In the genomic region with DNA sequence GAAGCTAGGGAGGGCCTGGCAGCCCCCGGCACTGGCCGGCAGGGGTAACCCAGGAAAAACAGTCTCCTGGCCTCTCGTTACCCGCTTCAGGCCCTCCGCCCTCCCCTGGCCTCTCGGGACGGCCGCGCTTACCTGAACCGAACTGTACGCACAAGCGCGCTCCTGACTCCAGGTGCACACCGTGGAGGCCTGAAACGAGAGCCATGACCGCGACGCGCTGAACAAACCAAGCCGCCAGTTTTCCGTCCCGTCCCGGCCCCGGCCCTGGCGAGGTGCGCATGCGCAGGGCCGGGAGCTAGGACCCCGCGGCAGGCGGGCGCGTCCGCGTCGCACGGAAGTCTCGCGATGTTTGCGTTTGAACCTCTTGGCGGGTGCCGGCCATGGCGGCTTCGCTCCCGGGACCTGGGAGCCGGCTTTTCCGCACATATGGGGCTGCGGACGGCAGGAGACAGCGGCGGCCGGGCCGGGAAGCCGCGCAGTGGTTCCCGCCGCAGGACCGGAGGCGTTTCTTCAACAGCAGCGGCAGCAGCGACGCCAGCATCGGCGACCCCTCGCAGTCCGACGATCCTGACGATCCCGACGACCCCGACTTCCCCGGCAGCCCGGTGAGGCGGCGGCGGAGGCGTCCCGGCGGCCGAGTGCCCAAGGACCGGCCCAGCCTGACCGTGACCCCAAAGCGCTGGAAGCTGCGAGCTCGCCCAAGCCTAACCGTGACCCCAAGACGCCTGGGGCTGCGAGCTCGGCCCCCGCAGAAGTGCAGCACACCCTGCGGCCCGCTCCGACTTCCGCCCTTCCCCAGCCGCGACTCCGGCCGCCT, we compare ENCODE assay signal across 1 cellular context.
TF ChIP-seq lines count a peak whose summit lies in the region.

A gene (plus strand): TSS at position 348 of the 817 bp plus-strand sequence. CDS start 33 bp downstream, at position 381.

TF ChIP-seq in K562, 482 proteins besides CTCF, POLR2A, EP300 and RAD21 (continued from another document and continues in another):
- TF ChIP-seq, protein P1, sequence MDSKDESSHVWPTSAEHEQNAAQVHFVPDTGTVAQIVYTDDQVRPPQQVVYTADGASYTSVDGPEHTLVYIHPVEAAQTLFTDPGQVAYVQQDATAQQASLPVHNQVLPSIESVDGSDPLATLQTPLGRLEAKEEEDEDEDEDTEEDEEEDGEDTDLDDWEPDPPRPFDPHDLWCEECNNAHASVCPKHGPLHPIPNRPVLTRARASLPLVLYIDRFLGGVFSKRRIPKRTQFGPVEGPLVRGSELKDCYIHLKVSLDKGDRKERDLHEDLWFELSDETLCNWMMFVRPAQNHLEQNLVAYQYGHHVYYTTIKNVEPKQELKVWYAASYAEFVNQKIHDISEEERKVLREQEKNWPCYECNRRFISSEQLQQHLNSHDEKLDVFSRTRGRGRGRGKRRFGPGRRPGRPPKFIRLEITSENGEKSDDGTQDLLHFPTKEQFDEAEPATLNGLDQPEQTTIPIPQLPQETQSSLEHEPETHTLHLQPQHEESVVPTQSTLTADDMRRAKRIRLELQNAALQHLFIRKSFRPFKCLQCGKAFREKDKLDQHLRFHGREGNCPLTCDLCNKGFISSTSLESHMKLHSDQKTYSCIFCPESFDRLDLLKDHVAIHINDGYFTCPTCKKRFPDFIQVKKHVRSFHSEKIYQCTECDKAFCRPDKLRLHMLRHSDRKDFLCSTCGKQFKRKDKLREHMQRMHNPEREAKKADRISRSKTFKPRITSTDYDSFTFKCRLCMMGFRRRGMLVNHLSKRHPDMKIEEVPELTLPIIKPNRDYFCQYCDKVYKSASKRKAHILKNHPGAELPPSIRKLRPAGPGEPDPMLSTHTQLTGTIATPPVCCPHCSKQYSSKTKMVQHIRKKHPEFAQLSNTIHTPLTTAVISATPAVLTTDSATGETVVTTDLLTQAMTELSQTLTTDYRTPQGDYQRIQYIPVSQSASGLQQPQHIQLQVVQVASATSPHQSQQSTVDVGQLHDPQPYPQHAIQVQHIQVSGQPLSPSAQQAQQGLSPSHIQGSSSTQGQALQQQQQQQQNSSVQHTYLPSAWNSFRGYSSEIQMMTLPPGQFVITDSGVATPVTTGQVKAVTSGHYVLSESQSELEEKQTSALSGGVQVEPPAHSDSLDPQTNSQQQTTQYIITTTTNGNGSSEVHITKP (IDR thresholded peaks at IDR 0.05; ENCODE audit: partially characterized antibody), result no peak
- TF ChIP-seq SIRT6 (IDR thresholded peaks at IDR 0.05; ENCODE audit: low read depth, low read length) (no peak), ZZZ3 (IDR thresholded peaks at IDR 0.05) (no peak), CSDE1 (IDR thresholded peaks at IDR 0.05) (no peak), NFIC (IDR thresholded peaks at IDR 0.05) (peak; percentile 22; the same call in 1 of the 2 replicates), SAP30 (IDR thresholded peaks at IDR 0.05; ENCODE audit: borderline replicate concordance, insufficient read depth, low read depth, low read length, poor library complexity, severe bottlenecking) (peak; percentile 87), TAF9B (IDR thresholded peaks at IDR 0.05; ENCODE audit: partially characterized antibody) (peak; percentile 69), ZNF224 (CRISPR knock-in tag; IDR thresholded peaks at IDR 0.05) (no peak), ZNF76 (CRISPR knock-in tag; IDR thresholded peaks at IDR 0.05; ENCODE audit: borderline replicate concordance) (no peak), CBX3 (IDR thresholded peaks at IDR 0.05; ENCODE audit: borderline replicate concordance in 1 of 2, low read length in 2 of 2) (no peak), CHD1 (IDR thresholded peaks at IDR 0.05; ENCODE audit: low read length) (no peak), ATF1 (CRISPR knock-in tag; IDR thresholded peaks at IDR 0.05) (0 out of 2 replicates have a peak, but pooled peaks have one; percentile 35), ATF1 (tag; IDR thresholded peaks at IDR 0.05) (peak; percentile 72), CCNT2 (IDR thresholded peaks at IDR 0.05; ENCODE audit: borderline replicate concordance, extremely low read depth, insufficient read length, low read depth, low read length) (peak; percentile 0), HLTF (IDR thresholded peaks at IDR 0.05) (no peak), MEIS2 (IDR thresholded peaks at IDR 0.05; ENCODE audit: partially characterized antibody) (peak; percentile 86), TAF1 (IDR thresholded peaks at IDR 0.05; ENCODE audit: control insufficient read depth, extremely low read depth, insufficient read depth, low read length, severe bottlenecking) (peak; percentile 78), ZC3H4 (CRISPR knock-in tag; IDR thresholded peaks at IDR 0.05; ENCODE audit: borderline replicate concordance) (0 out of 2 replicates have a peak, but pooled peaks have one; percentile 68), ARID1B (IDR thresholded peaks at IDR 0.05) (no peak), HMGN3 (IDR thresholded peaks at IDR 0.05; ENCODE audit: borderline replicate concordance, extremely low read depth, insufficient read length, low read depth, low read length) (peak; percentile 65), TAF15 (IDR thresholded peaks at IDR 0.05; ENCODE audit: low read depth, low read length) (no peak), ZNF695 (CRISPR knock-in tag; IDR thresholded peaks at IDR 0.05) (no peak)
- TF ChIP-seq, protein P2, sequence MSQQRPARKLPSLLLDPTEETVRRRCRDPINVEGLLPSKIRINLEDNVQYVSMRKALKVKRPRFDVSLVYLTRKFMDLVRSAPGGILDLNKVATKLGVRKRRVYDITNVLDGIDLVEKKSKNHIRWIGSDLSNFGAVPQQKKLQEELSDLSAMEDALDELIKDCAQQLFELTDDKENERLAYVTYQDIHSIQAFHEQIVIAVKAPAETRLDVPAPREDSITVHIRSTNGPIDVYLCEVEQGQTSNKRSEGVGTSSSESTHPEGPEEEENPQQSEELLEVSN (IDR thresholded peaks at IDR 0.05; ENCODE audit: borderline replicate concordance in 1 of 2, extremely low read depth in 1 of 2, insufficient read depth in 1 of 2, insufficient read length in 1 of 2, low read depth in 1 of 2, low read length in 1 of 2, poor library complexity in 1 of 2, severe bottlenecking in 1 of 2), result peak; percentile 66 to 67
- TF ChIP-seq, protein P3, sequence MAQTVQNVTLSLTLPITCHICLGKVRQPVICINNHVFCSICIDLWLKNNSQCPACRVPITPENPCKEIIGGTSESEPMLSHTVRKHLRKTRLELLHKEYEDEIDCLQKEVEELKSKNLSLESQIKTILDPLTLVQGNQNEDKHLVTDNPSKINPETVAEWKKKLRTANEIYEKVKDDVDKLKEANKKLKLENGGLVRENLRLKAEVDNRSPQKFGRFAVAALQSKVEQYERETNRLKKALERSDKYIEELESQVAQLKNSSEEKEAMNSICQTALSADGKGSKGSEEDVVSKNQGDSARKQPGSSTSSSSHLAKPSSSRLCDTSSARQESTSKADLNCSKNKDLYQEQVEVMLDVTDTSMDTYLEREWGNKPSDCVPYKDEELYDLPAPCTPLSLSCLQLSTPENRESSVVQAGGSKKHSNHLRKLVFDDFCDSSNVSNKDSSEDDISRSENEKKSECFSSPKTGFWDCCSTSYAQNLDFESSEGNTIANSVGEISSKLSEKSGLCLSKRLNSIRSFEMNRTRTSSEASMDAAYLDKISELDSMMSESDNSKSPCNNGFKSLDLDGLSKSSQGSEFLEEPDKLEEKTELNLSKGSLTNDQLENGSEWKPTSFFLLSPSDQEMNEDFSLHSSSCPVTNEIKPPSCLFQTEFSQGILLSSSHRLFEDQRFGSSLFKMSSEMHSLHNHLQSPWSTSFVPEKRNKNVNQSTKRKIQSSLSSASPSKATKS (CRISPR knock-in tag; IDR thresholded peaks at IDR 0.05), result no peak
- TF ChIP-seq, protein P4, sequence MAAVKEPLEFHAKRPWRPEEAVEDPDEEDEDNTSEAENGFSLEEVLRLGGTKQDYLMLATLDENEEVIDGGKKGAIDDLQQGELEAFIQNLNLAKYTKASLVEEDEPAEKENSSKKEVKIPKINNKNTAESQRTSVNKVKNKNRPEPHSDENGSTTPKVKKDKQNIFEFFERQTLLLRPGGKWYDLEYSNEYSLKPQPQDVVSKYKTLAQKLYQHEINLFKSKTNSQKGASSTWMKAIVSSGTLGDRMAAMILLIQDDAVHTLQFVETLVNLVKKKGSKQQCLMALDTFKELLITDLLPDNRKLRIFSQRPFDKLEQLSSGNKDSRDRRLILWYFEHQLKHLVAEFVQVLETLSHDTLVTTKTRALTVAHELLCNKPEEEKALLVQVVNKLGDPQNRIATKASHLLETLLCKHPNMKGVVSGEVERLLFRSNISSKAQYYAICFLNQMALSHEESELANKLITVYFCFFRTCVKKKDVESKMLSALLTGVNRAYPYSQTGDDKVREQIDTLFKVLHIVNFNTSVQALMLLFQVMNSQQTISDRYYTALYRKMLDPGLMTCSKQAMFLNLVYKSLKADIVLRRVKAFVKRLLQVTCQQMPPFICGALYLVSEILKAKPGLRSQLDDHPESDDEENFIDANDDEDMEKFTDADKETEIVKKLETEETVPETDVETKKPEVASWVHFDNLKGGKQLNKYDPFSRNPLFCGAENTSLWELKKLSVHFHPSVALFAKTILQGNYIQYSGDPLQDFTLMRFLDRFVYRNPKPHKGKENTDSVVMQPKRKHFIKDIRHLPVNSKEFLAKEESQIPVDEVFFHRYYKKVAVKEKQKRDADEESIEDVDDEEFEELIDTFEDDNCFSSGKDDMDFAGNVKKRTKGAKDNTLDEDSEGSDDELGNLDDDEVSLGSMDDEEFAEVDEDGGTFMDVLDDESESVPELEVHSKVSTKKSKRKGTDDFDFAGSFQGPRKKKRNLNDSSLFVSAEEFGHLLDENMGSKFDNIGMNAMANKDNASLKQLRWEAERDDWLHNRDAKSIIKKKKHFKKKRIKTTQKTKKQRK (IDR thresholded peaks at IDR 0.05; ENCODE audit: borderline replicate concordance, low read depth, low read length), result no peak
- TF ChIP-seq, protein P5, sequence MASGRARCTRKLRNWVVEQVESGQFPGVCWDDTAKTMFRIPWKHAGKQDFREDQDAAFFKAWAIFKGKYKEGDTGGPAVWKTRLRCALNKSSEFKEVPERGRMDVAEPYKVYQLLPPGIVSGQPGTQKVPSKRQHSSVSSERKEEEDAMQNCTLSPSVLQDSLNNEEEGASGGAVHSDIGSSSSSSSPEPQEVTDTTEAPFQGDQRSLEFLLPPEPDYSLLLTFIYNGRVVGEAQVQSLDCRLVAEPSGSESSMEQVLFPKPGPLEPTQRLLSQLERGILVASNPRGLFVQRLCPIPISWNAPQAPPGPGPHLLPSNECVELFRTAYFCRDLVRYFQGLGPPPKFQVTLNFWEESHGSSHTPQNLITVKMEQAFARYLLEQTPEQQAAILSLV (tag; IDR thresholded peaks at IDR 0.05), result no peak
- TF ChIP-seq, protein P6, sequence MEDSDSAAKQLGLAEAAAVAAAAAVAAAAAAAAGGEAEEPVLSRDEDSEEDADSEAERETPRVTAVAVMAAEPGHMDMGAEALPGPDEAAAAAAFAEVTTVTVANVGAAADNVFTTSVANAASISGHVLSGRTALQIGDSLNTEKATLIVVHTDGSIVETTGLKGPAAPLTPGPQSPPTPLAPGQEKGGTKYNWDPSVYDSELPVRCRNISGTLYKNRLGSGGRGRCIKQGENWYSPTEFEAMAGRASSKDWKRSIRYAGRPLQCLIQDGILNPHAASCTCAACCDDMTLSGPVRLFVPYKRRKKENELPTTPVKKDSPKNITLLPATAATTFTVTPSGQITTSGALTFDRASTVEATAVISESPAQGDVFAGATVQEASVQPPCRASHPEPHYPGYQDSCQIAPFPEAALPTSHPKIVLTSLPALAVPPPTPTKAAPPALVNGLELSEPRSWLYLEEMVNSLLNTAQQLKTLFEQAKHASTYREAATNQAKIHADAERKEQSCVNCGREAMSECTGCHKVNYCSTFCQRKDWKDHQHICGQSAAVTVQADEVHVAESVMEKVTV (CRISPR knock-in tag; IDR thresholded peaks at IDR 0.05), result no peak
- TF ChIP-seq, protein P7, sequence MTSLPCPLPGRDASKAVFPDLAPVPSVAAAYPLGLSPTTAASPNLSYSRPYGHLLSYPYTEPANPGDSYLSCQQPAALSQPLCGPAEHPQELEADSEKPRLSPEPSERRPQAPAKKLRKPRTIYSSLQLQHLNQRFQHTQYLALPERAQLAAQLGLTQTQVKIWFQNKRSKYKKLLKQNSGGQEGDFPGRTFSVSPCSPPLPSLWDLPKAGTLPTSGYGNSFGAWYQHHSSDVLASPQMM (CRISPR knock-in tag; IDR thresholded peaks at IDR 0.05), result no peak
- TF ChIP-seq, protein P8, sequence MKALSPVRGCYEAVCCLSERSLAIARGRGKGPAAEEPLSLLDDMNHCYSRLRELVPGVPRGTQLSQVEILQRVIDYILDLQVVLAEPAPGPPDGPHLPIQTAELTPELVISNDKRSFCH (CRISPR knock-in tag; IDR thresholded peaks at IDR 0.05), result no peak
- TF ChIP-seq, protein P8 (tag; IDR thresholded peaks at IDR 0.05), result peak; percentile 61; the same call in 1 of the 2 replicates
- TF ChIP-seq, protein P9, sequence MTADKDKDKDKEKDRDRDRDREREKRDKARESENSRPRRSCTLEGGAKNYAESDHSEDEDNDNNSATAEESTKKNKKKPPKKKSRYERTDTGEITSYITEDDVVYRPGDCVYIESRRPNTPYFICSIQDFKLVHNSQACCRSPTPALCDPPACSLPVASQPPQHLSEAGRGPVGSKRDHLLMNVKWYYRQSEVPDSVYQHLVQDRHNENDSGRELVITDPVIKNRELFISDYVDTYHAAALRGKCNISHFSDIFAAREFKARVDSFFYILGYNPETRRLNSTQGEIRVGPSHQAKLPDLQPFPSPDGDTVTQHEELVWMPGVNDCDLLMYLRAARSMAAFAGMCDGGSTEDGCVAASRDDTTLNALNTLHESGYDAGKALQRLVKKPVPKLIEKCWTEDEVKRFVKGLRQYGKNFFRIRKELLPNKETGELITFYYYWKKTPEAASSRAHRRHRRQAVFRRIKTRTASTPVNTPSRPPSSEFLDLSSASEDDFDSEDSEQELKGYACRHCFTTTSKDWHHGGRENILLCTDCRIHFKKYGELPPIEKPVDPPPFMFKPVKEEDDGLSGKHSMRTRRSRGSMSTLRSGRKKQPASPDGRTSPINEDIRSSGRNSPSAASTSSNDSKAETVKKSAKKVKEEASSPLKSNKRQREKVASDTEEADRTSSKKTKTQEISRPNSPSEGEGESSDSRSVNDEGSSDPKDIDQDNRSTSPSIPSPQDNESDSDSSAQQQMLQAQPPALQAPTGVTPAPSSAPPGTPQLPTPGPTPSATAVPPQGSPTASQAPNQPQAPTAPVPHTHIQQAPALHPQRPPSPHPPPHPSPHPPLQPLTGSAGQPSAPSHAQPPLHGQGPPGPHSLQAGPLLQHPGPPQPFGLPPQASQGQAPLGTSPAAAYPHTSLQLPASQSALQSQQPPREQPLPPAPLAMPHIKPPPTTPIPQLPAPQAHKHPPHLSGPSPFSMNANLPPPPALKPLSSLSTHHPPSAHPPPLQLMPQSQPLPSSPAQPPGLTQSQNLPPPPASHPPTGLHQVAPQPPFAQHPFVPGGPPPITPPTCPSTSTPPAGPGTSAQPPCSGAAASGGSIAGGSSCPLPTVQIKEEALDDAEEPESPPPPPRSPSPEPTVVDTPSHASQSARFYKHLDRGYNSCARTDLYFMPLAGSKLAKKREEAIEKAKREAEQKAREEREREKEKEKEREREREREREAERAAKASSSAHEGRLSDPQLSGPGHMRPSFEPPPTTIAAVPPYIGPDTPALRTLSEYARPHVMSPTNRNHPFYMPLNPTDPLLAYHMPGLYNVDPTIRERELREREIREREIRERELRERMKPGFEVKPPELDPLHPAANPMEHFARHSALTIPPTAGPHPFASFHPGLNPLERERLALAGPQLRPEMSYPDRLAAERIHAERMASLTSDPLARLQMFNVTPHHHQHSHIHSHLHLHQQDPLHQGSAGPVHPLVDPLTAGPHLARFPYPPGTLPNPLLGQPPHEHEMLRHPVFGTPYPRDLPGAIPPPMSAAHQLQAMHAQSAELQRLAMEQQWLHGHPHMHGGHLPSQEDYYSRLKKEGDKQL (CRISPR knock-in tag; IDR thresholded peaks at IDR 0.05; ENCODE audit: borderline replicate concordance), result no peak
